Comparison of ENCODE assay signal across 17 cellular contexts in genomic region chr22:21096878-21097277, GRCh38. TPM values are rescaled to one million over a fixed set of nuclear protein-coding genes. Genes with fewer than 3 reads are reported as not detected.
"Had no signal": no experiment of that assay in that cellular context is flagged by ENCODE, and none has a peak within 500 bp of the region (broad histone marks: within the 10 kb centered on the region; RNA-seq: fewer than 3 reads in every experiment).

No MANE protein-coding gene starts in this region.

RNA-seq across cellular contexts. Expression of gene LRRC74B, which starts 51.1 kb away (rescaled TPM):
- total RNA-seq: kidney; kidney epithelial cell; left cardiac atrium; left lobe of liver; left ventricle myocardium inferior; left ventricle myocardium superior; liver; lower leg skin; lung microvascular endothelial cell; mammary epithelial cell; mesenteric fat pad; mesothelial cell of epicardium; mononuclear cell; mucosa of gallbladder; naive thymus-derived CD4-positive, alpha-beta T cell had no signal
- polyA plus RNA-seq: immature natural killer cell; keratinocyte; liver; mammary epithelial cell; naive thymus-derived CD4-positive, alpha-beta T cell had no signal
